In the genomic region with DNA sequence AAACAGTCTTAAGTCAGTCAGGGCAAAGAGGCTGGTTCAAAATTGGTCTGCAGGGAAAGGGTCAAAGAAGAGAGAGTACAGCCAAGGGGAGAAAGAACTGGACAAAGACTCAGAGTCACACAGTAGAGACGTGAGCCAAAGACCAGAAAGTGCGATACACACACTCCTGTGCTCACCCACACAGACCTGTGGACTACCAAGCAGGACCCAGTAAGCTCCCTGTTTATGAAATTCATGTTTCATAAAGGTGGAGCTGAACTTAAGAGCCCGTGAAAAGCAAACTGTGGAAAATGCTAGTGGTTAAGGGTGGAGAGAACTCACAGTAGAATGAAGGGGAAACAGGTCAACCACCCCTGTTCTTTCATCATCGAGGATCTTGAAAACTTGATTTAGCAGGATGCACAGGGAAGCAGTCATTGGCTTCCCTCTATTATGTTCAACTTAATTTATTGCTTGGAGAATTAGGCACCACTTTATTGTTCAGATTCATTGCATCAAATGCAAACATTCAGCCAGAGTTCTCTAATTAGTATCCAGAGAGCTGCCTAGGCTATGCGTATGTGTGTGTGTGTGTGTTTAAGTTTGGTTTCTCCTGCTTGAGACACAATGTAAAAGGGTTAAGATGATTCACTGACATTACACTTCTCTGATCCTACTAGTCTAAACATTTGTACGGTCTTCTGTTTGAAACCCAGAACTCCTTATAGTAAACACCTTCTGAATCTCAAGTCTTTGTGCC, we compare ENCODE assay signal across 25 cellular contexts.
DNase-seq lines count a peak whose midpoint lies in the region; ATAC-seq and TF ChIP-seq lines count a peak whose summit lies in the region.
"Had no signal": no experiment of that assay in that cellular context is flagged by ENCODE, and none has a peak within 500 bp of the region (broad histone marks: within the 10 kb centered on the region; RNA-seq: fewer than 3 reads in every experiment).

No MANE protein-coding gene starts in this region.

- peak; percentile 51 for DNase-seq in activated naive CD4-positive, alpha-beta T cell treated with anti-CD3 and anti-CD28 coated beads for 36 hours
- no peak for DNase-seq in activated naive CD4-positive, alpha-beta T cell treated with Interleukin-2 at 50 U/mL for 16 hours
- no peak for DNase-seq in activated naive CD8-positive, alpha-beta T cell treated with anti-CD3 and anti-CD28 coated beads for 36 hours
- DNase-seq in fibroblast of lung (ENCODE audit: low read depth in 2 of 2): peak; percentile 39 to 50
- DNase-seq in type B pancreatic cell (ENCODE audit: extremely low spot score, unreplicated experiment): no peak
- no peak for DNase-seq in HK-2 (ENCODE audit: unreplicated experiment)
- DNase-seq: colonic mucosa; effector memory CD8-positive, alpha-beta T cell; EL; esophagus squamous epithelium; H7; hippocampal formation; immature natural killer cell; left ventricle myocardium inferior; naive thymus-derived CD4-positive, alpha-beta T cell; NCI-H1694 treated with DMSO at 0.1 percent for 48 hours; nucleus accumbens; psoas muscle; T-helper 2 cell had no signal

- no peak overlapping the region for H2AFZ ChIP-seq in fibroblast of lung (ENCODE audit: low read length)

- H3K79me2 ChIP-seq in fibroblast of lung (ENCODE audit: control insufficient read depth, insufficient read depth, low read length): peaks cover 2% of the 10 kb centered on the region

- H4K20me1 ChIP-seq in fibroblast of lung (ENCODE audit: control insufficient read depth, extremely low read depth, insufficient read depth, low read length): no peaks in the 10 kb centered on the region

- H3K36me3 ChIP-seq in fibroblast of lung (ENCODE audit: control insufficient read depth, insufficient read depth, low read length): no peaks in the 10 kb centered on the region
- H3K36me3 ChIP-seq: colonic mucosa, esophagus squamous epithelium, gastroesophageal sphincter, left ventricle myocardium inferior, vagina had no signal

- no peaks in the 10 kb centered on the region for H3K27me3 Mint-ChIP-seq in activated naive CD4-positive, alpha-beta T cell treated with anti-CD3 and anti-CD28 coated beads for 36 hours (ENCODE audit: low read depth)
- no peaks in the 10 kb centered on the region for H3K27me3 Mint-ChIP-seq in activated naive CD8-positive, alpha-beta T cell treated with anti-CD3 and anti-CD28 coated beads for 36 hours
- no peaks in the 10 kb centered on the region for H3K27me3 Mint-ChIP-seq in type B pancreatic cell
- H3K27me3 Mint-ChIP-seq in stimulated activated memory B cell treated with anti-CD40 and anti-IgM and Interleukin-4, amounts not matched to agents 10 μg/mL and 1 μg/mL and 100 μg/mL, for 72 hours: no peaks in the 10 kb centered on the region
- H3K27me3 Mint-ChIP-seq: effector memory CD8-positive, alpha-beta T cell; naive thymus-derived CD4-positive, alpha-beta T cell had no signal

- no peaks in the 10 kb centered on the region for H3K9me3 Mint-ChIP-seq in activated naive CD4-positive, alpha-beta T cell treated with anti-CD3 and anti-CD28 coated beads for 36 hours
- H3K9me3 Mint-ChIP-seq in activated naive CD8-positive, alpha-beta T cell treated with anti-CD3 and anti-CD28 coated beads for 36 hours: peaks cover 11% of the 10 kb centered on the region
- H3K9me3 Mint-ChIP-seq in type B pancreatic cell: no peaks in the 10 kb centered on the region
- no peaks in the 10 kb centered on the region for H3K9me3 Mint-ChIP-seq in stimulated activated memory B cell treated with anti-CD40 and anti-IgM and Interleukin-4, amounts not matched to agents 10 μg/mL and 1 μg/mL and 100 μg/mL, for 72 hours
- H3K9me3 Mint-ChIP-seq: effector memory CD8-positive, alpha-beta T cell; immature natural killer cell had no signal

- peaks cover 2% of the 10 kb centered on the region for H3K4me1 ChIP-seq in fibroblast of lung (ENCODE audit: control insufficient read depth, extremely low read depth, insufficient read depth, low read length)
- H3K4me1 ChIP-seq: colonic mucosa, gastroesophageal sphincter, psoas muscle had no signal

- no peak overlapping the region for H3K4me3 ChIP-seq in fibroblast of lung (replicated peaks in 1 of 4; ENCODE audit: control extremely low read depth in 1 of 4, insufficient read depth in 1 of 4, low read depth in 3 of 4, low read length in 4 of 4)
- H3K4me3 ChIP-seq: colonic mucosa, esophagus squamous epithelium, gastroesophageal sphincter, left ventricle myocardium inferior, psoas muscle, SK-N-MC, vagina had no signal

- intact Hi-C loops in activated naive CD4-positive, alpha-beta T cell treated with anti-CD3 and anti-CD28 coated beads for 36 hours (cut with micrococcal nuclease): loop anchor here (2.0 kb wide), 1 partner anchor 66 kb away; no protein-coding TSS in a partner anchor

- TF ChIP-seq CTCF in fibroblast of lung (conservative IDR thresholded peaks at IDR 0.05 in 1 of 2, IDR thresholded peaks at IDR 0.05 in 1 of 2; ENCODE audit: low read depth in 1 of 2, low read length in 2 of 2) (no peak), type B pancreatic cell (conservative IDR thresholded peaks at IDR 0.05) (no peak)

- H3K4me1 Mint-ChIP-seq in activated naive CD4-positive, alpha-beta T cell treated with anti-CD3 and anti-CD28 coated beads for 36 hours (ENCODE audit: low read depth): peaks cover 11% of the 10 kb centered on the region
- H3K4me1 Mint-ChIP-seq in activated naive CD8-positive, alpha-beta T cell treated with anti-CD3 and anti-CD28 coated beads for 36 hours: peaks cover 54% of the 10 kb centered on the region
- peaks cover 16% of the 10 kb centered on the region for H3K4me1 Mint-ChIP-seq in type B pancreatic cell (ENCODE audit: unreplicated experiment)
- H3K4me1 Mint-ChIP-seq in stimulated activated memory B cell treated with anti-CD40 and anti-IgM and Interleukin-4, amounts not matched to agents 10 μg/mL and 1 μg/mL and 100 μg/mL, for 72 hours: peaks cover 14% of the 10 kb centered on the region

- H3K36me3 Mint-ChIP-seq in activated naive CD4-positive, alpha-beta T cell treated with anti-CD3 and anti-CD28 coated beads for 36 hours (ENCODE audit: low read depth): peaks cover 5% of the 10 kb centered on the region
- H3K36me3 Mint-ChIP-seq in activated naive CD8-positive, alpha-beta T cell treated with anti-CD3 and anti-CD28 coated beads for 36 hours: peaks cover 37% of the 10 kb centered on the region
- peaks cover 22% of the 10 kb centered on the region for H3K36me3 Mint-ChIP-seq in type B pancreatic cell
- peaks cover 19% of the 10 kb centered on the region for H3K36me3 Mint-ChIP-seq in stimulated activated memory B cell treated with anti-CD40 and anti-IgM and Interleukin-4, amounts not matched to agents 10 μg/mL and 1 μg/mL and 100 μg/mL, for 72 hours

- CTCF ChIA-PET in activated naive CD4-positive, alpha-beta T cell treated with anti-CD3 and anti-CD28 coated beads for 36 hours (lab: Charles Lee): interaction anchor here (0.7 to 1.7 kb wide), 7 partner anchors 12 to 309 kb away, joined by 3 to 4 read pairs (median 3); a partner anchor contains a TSS

- no peak for ATAC-seq in stimulated activated memory B cell treated with anti-CD40 and anti-IgM and Interleukin-4, amounts not matched to agents 10 μg/mL and 1 μg/mL and 100 μg/mL, for 72 hours
- ATAC-seq: effector memory CD8-positive, alpha-beta T cell; gastroesophageal sphincter; naive thymus-derived CD4-positive, alpha-beta T cell; psoas muscle had no signal

- H3K4me2 ChIP-seq in fibroblast of lung (ENCODE audit: extremely low read depth, insufficient read depth, low read length): no peak overlapping the region
- H3K4me2 ChIP-seq: KMS-11 had no signal

- no peaks in the 10 kb centered on the region for H3K9me3 ChIP-seq in fibroblast of lung (ENCODE audit: control insufficient read depth, insufficient read depth, low read depth, low read length)
- H3K9me3 ChIP-seq: colonic mucosa, esophagus squamous epithelium, gastroesophageal sphincter, left ventricle myocardium inferior, psoas muscle, vagina had no signal

- no peaks in the 10 kb centered on the region for H3K27me3 ChIP-seq in fibroblast of lung (ENCODE audit: control insufficient read depth, insufficient read depth, low read length)
- H3K27me3 ChIP-seq: colonic mucosa, esophagus squamous epithelium, gastroesophageal sphincter, vagina had no signal

- H3K4me3 Mint-ChIP-seq in activated naive CD4-positive, alpha-beta T cell treated with anti-CD3 and anti-CD28 coated beads for 36 hours: peak overlapping the region; percentile 63
- peak overlapping the region; percentile 35 for H3K4me3 Mint-ChIP-seq in activated naive CD8-positive, alpha-beta T cell treated with anti-CD3 and anti-CD28 coated beads for 36 hours
- no peak overlapping the region for H3K4me3 Mint-ChIP-seq in type B pancreatic cell
- no peak overlapping the region for H3K4me3 Mint-ChIP-seq in stimulated activated memory B cell treated with anti-CD40 and anti-IgM and Interleukin-4, amounts not matched to agents 10 μg/mL and 1 μg/mL and 100 μg/mL, for 72 hours
- H3K4me3 Mint-ChIP-seq: effector memory CD8-positive, alpha-beta T cell; immature natural killer cell had no signal

- no peak overlapping the region for H3K9ac ChIP-seq in fibroblast of lung (ENCODE audit: insufficient read depth, low read length)
- H3K9ac ChIP-seq: KMS-11 had no signal

- no peak overlapping the region for H3K27ac ChIP-seq in fibroblast of lung (ENCODE audit: insufficient read depth, low read length)
- H3K27ac ChIP-seq: colonic mucosa, esophagus squamous epithelium, gastroesophageal sphincter, KMS-11, left ventricle myocardium inferior, psoas muscle, RWPE1, SK-N-MC, vagina had no signal

- H3K27ac Mint-ChIP-seq in activated naive CD4-positive, alpha-beta T cell treated with anti-CD3 and anti-CD28 coated beads for 36 hours: no peak overlapping the region
- H3K27ac Mint-ChIP-seq in activated naive CD8-positive, alpha-beta T cell treated with anti-CD3 and anti-CD28 coated beads for 36 hours: no peak overlapping the region
- peak overlapping the region; percentile 30 for H3K27ac Mint-ChIP-seq in type B pancreatic cell
- H3K27ac Mint-ChIP-seq in stimulated activated memory B cell treated with anti-CD40 and anti-IgM and Interleukin-4, amounts not matched to agents 10 μg/mL and 1 μg/mL and 100 μg/mL, for 72 hours: no peak overlapping the region
- H3K27ac Mint-ChIP-seq: immature natural killer cell had no signal

Comparison
In these comparisons a context has a peak if more than half of its experiments do, and no peak if none do; other contexts are left out.
1. DNase-seq: peak in activated naive CD4-positive, alpha-beta T cell treated with anti-CD3 and anti-CD28 coated beads for 36 hours (single experiment) and fibroblast of lung (2 of 2); none in activated naive CD4-positive, alpha-beta T cell treated with Interleukin-2 at 50 U/mL for 16 hours (single experiment), activated naive CD8-positive, alpha-beta T cell treated with anti-CD3 and anti-CD28 coated beads for 36 hours (single experiment), type B pancreatic cell (single experiment) and HK-2 (single experiment).
2. H3K4me3 Mint-ChIP-seq: peak in activated naive CD4-positive, alpha-beta T cell treated with anti-CD3 and anti-CD28 coated beads for 36 hours (single experiment) and activated naive CD8-positive, alpha-beta T cell treated with anti-CD3 and anti-CD28 coated beads for 36 hours (single experiment); none in type B pancreatic cell (single experiment) and stimulated activated memory B cell treated with anti-CD40 and anti-IgM and Interleukin-4, amounts not matched to agents 10 μg/mL and 1 μg/mL and 100 μg/mL, for 72 hours (single experiment).